In genomic region chr16:51670527-51670926, GRCh38 we compare ENCODE assay signal across 1 cellular context.
A peak's percentile ranks its signal among the peaks of the same experiment; 100 is the strongest.
TF ChIP-seq lines count a peak whose summit lies in the region.

No MANE protein-coding gene starts in this region.

TF ChIP-seq in H1, 55 proteins besides CTCF, POLR2A, EP300 and RAD21:
- TF ChIP-seq NRF1 (IDR thresholded peaks at IDR 0.05; ENCODE audit: low read depth, low read length) (no peak), RFX5 (IDR thresholded peaks at IDR 0.05; ENCODE audit: borderline replicate concordance, low read depth, low read length) (no peak), TCF12 (IDR thresholded peaks at IDR 0.05; ENCODE audit: low read depth, low read length) (no peak), TAF1 (IDR thresholded peaks at IDR 0.05; ENCODE audit: low read depth, low read length) (no peak), TEAD4 (IDR thresholded peaks at IDR 0.05; ENCODE audit: low read depth, low read length) (peak; percentile 55; the same call in 1 of the 2 replicates), POLR2AphosphoS5 (IDR thresholded peaks at IDR 0.05; ENCODE audit: low read depth, low read length) (no peak), JUN (IDR thresholded peaks at IDR 0.05; ENCODE audit: low read depth, low read length) (no peak)
